15 cellular contexts compared by ENCODE assay signal in the genomic region with DNA sequence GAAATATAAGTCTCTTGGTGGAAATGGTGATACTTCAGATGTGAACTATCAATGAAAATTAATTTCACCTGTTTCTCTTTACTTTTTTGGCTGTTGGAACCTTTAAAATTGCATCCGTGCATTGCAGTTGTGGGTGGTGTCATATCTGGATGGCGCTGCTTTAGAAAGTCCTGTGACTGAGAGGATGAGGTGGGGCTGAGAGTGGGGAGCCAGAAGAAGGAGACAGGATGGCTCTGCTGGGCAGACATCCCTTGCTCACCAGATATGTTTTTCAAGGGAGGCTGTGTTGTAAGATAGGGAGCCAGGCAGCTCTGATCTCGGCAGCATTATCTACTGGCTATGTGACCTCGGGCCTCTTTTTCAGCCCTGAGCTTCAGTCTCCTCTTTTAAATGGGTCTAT. TPM values are rescaled to one million over a fixed set of nuclear protein-coding genes. Genes with fewer than 3 reads are reported as not detected.
DNase-seq lines count a peak whose midpoint lies in the region; ATAC-seq and TF ChIP-seq lines count a peak whose summit lies in the region.
"Had no signal": no experiment of that assay in that cellular context is flagged by ENCODE, and none has a peak within 500 bp of the region (broad histone marks: within the 10 kb centered on the region; RNA-seq: fewer than 3 reads in every experiment).

No MANE protein-coding gene starts in this region.

- peaks cover 10% of the 10 kb centered on the region for H3K9me3 Mint-ChIP-seq in activated naive CD8-positive, alpha-beta T cell treated with anti-CD3 and anti-CD28 coated beads for 36 hours
- H3K9me3 Mint-ChIP-seq in nephron progenitor cell: no peaks in the 10 kb centered on the region

- no peak for ATAC-seq in HG03135 (IDR thresholded peaks at IDR 0.05; ENCODE audit: unreplicated experiment)
- no peak for ATAC-seq in GM18511 (IDR thresholded peaks at IDR 0.05; ENCODE audit: unreplicated experiment)
- ATAC-seq in GM21515 (IDR thresholded peaks at IDR 0.05; ENCODE audit: unreplicated experiment): no peak
- ATAC-seq: K562 had no signal

- peak overlapping the region; percentile 75 to 98 (median 85) for H3K4me2 ChIP-seq in BLaER1 treated with 17β-estradiol and CSF1 and Interleukin-3, amounts not matched to agents 10 nM and 100 nM
- H3K4me2 ChIP-seq in MM.1S (ENCODE audit: low read depth, low read length): peak overlapping the region; percentile 50; the same call in 1 of the 2 replicates

- 0 out of 22 replicates have a peak, but pooled peaks cover 0 to 5% (median 0%) of the 10 kb centered on the region in 11 experiments for H4K20me1 ChIP-seq in BLaER1 treated with 17β-estradiol and CSF1 and Interleukin-3, amounts not matched to agents 10 nM and 100 nM
- no peaks in the 10 kb centered on the region for H4K20me1 ChIP-seq in MM.1S (ENCODE audit: insufficient read depth, low read length)

- H3K36me3 Mint-ChIP-seq in activated naive CD8-positive, alpha-beta T cell treated with anti-CD3 and anti-CD28 coated beads for 36 hours: peaks cover 42% of the 10 kb centered on the region
- no peaks in the 10 kb centered on the region for H3K36me3 Mint-ChIP-seq in nephron progenitor cell (ENCODE audit: low read depth)

- DNase-seq in MM.1S: no peak
- DNase-seq in activated naive CD8-positive, alpha-beta T cell treated with anti-CD3 and anti-CD28 coated beads for 36 hours: no peak
- DNase-seq in nephron progenitor cell: no peak
- DNase-seq in NCI-H526 treated with DMSO at 0.1 percent for 48 hours (lab: John Stamatoyannopoulos, UW): no peak
- DNase-seq: BE2C, NCI-H1930, occipital lobe, WERI-Rb-1 had no signal

- H3K27ac Mint-ChIP-seq in activated naive CD8-positive, alpha-beta T cell treated with anti-CD3 and anti-CD28 coated beads for 36 hours: peak overlapping the region; percentile 96
- no peak overlapping the region for H3K27ac Mint-ChIP-seq in nephron progenitor cell

- H2AFZ ChIP-seq in MM.1S (ENCODE audit: low read length): no peak overlapping the region

- peak overlapping the region; percentile 12 for H3K4me3 Mint-ChIP-seq in activated naive CD8-positive, alpha-beta T cell treated with anti-CD3 and anti-CD28 coated beads for 36 hours
- H3K4me3 Mint-ChIP-seq in nephron progenitor cell: peak overlapping the region; percentile 33

- no peaks in the 10 kb centered on the region for H3K27me3 Mint-ChIP-seq in activated naive CD8-positive, alpha-beta T cell treated with anti-CD3 and anti-CD28 coated beads for 36 hours
- H3K27me3 Mint-ChIP-seq in nephron progenitor cell (ENCODE audit: low read depth, poor library complexity): peaks cover 23% of the 10 kb centered on the region

- peaks cover 72% of the 10 kb centered on the region for H3K4me1 Mint-ChIP-seq in activated naive CD8-positive, alpha-beta T cell treated with anti-CD3 and anti-CD28 coated beads for 36 hours
- peaks cover 60% of the 10 kb centered on the region for H3K4me1 Mint-ChIP-seq in nephron progenitor cell

- H3K4me1 ChIP-seq in BLaER1 treated with 17β-estradiol and CSF1 and Interleukin-3, amounts not matched to agents 10 nM and 100 nM: peaks cover 82 to 100% (median 89%) of the 10 kb centered on the region in 10 experiments
- H3K4me1 ChIP-seq in MM.1S (ENCODE audit: low read length): peaks cover 45% of the 10 kb centered on the region
- H3K4me1 ChIP-seq: BE2C had no signal

- no peaks in the 10 kb centered on the region for H3K79me2 ChIP-seq in MM.1S (ENCODE audit: low read length)

- H3K9me2 ChIP-seq in MM.1S (replicated peaks; ENCODE audit: insufficient read depth, low read length): no peaks in the 10 kb centered on the region

- no peaks in the 10 kb centered on the region for H3K27me3 ChIP-seq in BLaER1 treated with 17β-estradiol and CSF1 and Interleukin-3, amounts not matched to agents 10 nM and 100 nM
- H3K27me3 ChIP-seq in MM.1S (replicated peaks; ENCODE audit: insufficient read depth, low read length): no peaks in the 10 kb centered on the region
- H3K27me3 ChIP-seq: BE2C had no signal

- peak overlapping the region in 7 of 11 experiments; percentile 63 to 79 (median 72); a peak in 10 of 22 replicates for H3K9ac ChIP-seq in BLaER1 treated with 17β-estradiol and CSF1 and Interleukin-3, amounts not matched to agents 10 nM and 100 nM
- H3K9ac ChIP-seq in MM.1S (ENCODE audit: low read length): no peak overlapping the region

- H3F3A ChIP-seq in MM.1S (ENCODE audit: insufficient read depth, low read length): peaks cover 17% of the 10 kb centered on the region

- H3K36me3 ChIP-seq in BLaER1 treated with 17β-estradiol and CSF1 and Interleukin-3, amounts not matched to agents 10 nM and 100 nM: no peaks in the 10 kb centered on the region
- no peaks in the 10 kb centered on the region for H3K36me3 ChIP-seq in MM.1S (replicated peaks; ENCODE audit: insufficient read depth, low read length)
- H3K36me3 ChIP-seq: BE2C, WERI-Rb-1 had no signal

- peak overlapping the region in 9 of 11 experiments; percentile 76 to 92 (median 86); a peak in 18 of 22 replicates for H3K27ac ChIP-seq in BLaER1 treated with 17β-estradiol and CSF1 and Interleukin-3, amounts not matched to agents 10 nM and 100 nM
- peak overlapping the region; percentile 95; the same call in 1 of the 2 replicates for H3K27ac ChIP-seq in MM.1S (ENCODE audit: low read length)
- H3K27ac ChIP-seq: WERI-Rb-1 had no signal

- no peak overlapping the region for H3K4me3 ChIP-seq in BLaER1 treated with 17β-estradiol and CSF1 and Interleukin-3, amounts not matched to agents 10 nM and 100 nM
- no peak overlapping the region for H3K4me3 ChIP-seq in MM.1S (ENCODE audit: low read length)
- H3K4me3 ChIP-seq: K562 had no signal

- 0 out of 22 replicates have a peak, but pooled peaks cover 0 to 9% (median 0%) of the 10 kb centered on the region in 11 experiments for H3K9me3 ChIP-seq in BLaER1 treated with 17β-estradiol and CSF1 and Interleukin-3, amounts not matched to agents 10 nM and 100 nM (replicated peaks in 1 of 11)
- no peaks in the 10 kb centered on the region for H3K9me3 ChIP-seq in MM.1S (replicated peaks; ENCODE audit: insufficient read depth, low read length)
- H3K9me3 ChIP-seq: BE2C had no signal

- no peak for TF ChIP-seq CTCF in MM.1S (IDR thresholded peaks at IDR 0.05; ENCODE audit: low read length)
- TF ChIP-seq CTCF in nephron progenitor cell (IDR thresholded peaks at IDR 0.05): no peak

RNA-seq across cellular contexts. Expression of a gene that starts 12.7 kb away (rescaled TPM):
- total RNA-seq in activated naive CD8-positive, alpha-beta T cell treated with anti-CD3 and anti-CD28 coated beads for 36 hours: 10 to 100 TPM; 26.4 to 29.1 TPM
- total RNA-seq: endothelial cell of umbilical vein, K562, occipital lobe had no signal

RNA-seq across cellular contexts. Expression of a gene that starts 33.4 kb away (rescaled TPM):
- total RNA-seq in activated naive CD8-positive, alpha-beta T cell treated with anti-CD3 and anti-CD28 coated beads for 36 hours: not detected
- total RNA-seq: endothelial cell of umbilical vein, K562, liver, occipital lobe had no signal

RNA-seq across cellular contexts. Expression of a gene that starts 36.5 kb away (rescaled TPM):
- total RNA-seq in activated naive CD8-positive, alpha-beta T cell treated with anti-CD3 and anti-CD28 coated beads for 36 hours: not detected
- total RNA-seq: endothelial cell of umbilical vein, K562, liver had no signal
